8 cellular contexts compared by ENCODE assay signal in genomic region chr19:35745328-35746086, GRCh38. TPM values are rescaled to one million over a fixed set of nuclear protein-coding genes. Genes with fewer than 3 reads are reported as not detected.
A peak's percentile ranks its signal among the peaks of the same experiment; 100 is the strongest.
DNase-seq lines count a peak whose midpoint lies in the region; ATAC-seq and TF ChIP-seq lines count a peak whose summit lies in the region.

TSS of gene PSENEN (plus strand) at chr19:35745651. CDS start at chr19:35745931, 280 bp downstream.
TSS of gene U2AF1L4 (minus strand) at chr19:35745418. CDS start at chr19:35745391, 27 bp downstream.

- intact Hi-C loops in sciatic nerve (cut with DNase I): no loop called here

- H3K27me3 Mint-ChIP-seq in brain: peaks cover 14% of the 10 kb centered on the region

- ATAC-seq in GM18858 (IDR thresholded peaks at IDR 0.05; ENCODE audit: unreplicated experiment): peak; percentile 38
- peak; percentile 28 for ATAC-seq in HG03095 (IDR thresholded peaks at IDR 0.05; ENCODE audit: unreplicated experiment)
- ATAC-seq in sciatic nerve: peak; percentile 89

- H3K4me1 Mint-ChIP-seq in brain: peaks cover 79% of the 10 kb centered on the region

- H3K27ac Mint-ChIP-seq in brain: peak within 1 kb of the TSS; percentile 99 to 100 (median 100)

- H3K36me3 Mint-ChIP-seq in brain: peaks cover 5% of the 10 kb centered on the region

- TF ChIP-seq CTCF in 22Rv1 (IDR thresholded peaks at IDR 0.05) (no peak), brain (conservative IDR thresholded peaks at IDR 0.05) (no peak)

- peak within 1 kb of the TSS; percentile 98 for H3K27ac ChIP-seq in 22Rv1

- peaks cover 0 to 2% (median 0%) of the 10 kb centered on the region in 5 experiments for H3K9me3 Mint-ChIP-seq in brain

- H3K4me3 Mint-ChIP-seq in brain: peak within 1 kb of the TSS; percentile 97 to 99 (median 98)

- peak; percentile 98 for DNase-seq in NCI-H2171 (lab: John Stamatoyannopoulos, UW)
- peak; percentile 99 for DNase-seq in UCSD-AML1 (lab: John Stamatoyannopoulos, UW; ENCODE audit: unreplicated experiment)
- peak; percentile 97 for DNase-seq in iPS DF 4.7 (ENCODE audit: extremely low read depth, low spot score)
- DNase-seq in sciatic nerve (ENCODE audit: low spot score): peak; percentile 97

RNA-seq across cellular contexts. Expression of gene PSENEN, which starts in this region (rescaled TPM):
- 153 TPM for polyA plus RNA-seq in brain (ENCODE audit: insufficient read depth, low read depth, low replicate concordance)
- total RNA-seq in sciatic nerve: 45.6 TPM

RNA-seq across cellular contexts. Expression of gene U2AF1L4, which starts in this region (rescaled TPM):
- 20.6 TPM for polyA plus RNA-seq in brain (ENCODE audit: insufficient read depth, low read depth, low replicate concordance)
- total RNA-seq in sciatic nerve: 22.9 TPM

Comparison
In these comparisons a context has a peak if more than half of its experiments do, and no peak if none do; other contexts are left out.
1. Peak in every context shown above with its lines: DNase-seq, ATAC-seq and H3K27ac ChIP-seq.
2. ATAC-seq: peak in every context shown above with its lines; median percentile 89 in sciatic nerve; 38 in GM18858; 28 in HG03095.